ENCODE assay signal across 9 cellular contexts in the genomic region with DNA sequence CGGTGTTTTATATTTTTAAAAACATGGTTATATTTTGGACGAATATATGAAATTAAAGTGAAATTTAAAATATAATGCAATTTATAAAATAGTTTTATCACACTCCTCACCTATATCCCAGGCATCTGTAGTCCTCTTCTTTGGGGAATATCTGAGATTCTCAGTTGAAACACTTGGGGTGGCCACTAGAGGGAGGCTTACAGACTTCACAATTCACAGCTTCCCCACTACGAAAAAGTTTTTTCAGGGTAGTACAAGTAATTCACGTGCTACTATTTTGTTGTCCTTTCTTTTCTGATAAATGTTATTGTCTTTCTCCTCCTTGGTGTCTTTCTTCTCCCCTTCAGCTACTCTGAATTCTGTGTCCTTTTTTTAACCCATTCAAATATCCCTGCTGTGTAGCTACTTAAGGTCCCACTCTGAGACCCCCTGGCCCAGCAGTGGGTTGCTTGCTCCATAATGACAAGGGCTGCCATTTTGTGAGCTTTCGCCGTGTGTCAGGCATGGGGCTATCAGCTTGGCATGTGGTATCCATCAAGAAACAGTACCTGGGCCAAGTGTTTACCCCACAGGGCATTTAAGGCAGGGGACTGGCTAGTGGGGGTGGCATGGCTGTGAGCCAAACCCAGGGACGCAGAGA. TPM values are rescaled to one million over a fixed set of nuclear protein-coding genes. Genes with fewer than 3 reads are reported as not detected.
DNase-seq lines count a peak whose midpoint lies in the region; ATAC-seq and TF ChIP-seq lines count a peak whose summit lies in the region.
"Had no signal": no experiment of that assay in that cellular context is flagged by ENCODE, and none has a peak within 500 bp of the region (broad histone marks: within the 10 kb centered on the region; RNA-seq: fewer than 3 reads in every experiment).

No MANE protein-coding gene starts in this region.

- ATAC-seq in IMR-90 (ENCODE audit: low read depth): no peak
- ATAC-seq in lower lobe of right lung: no peak

- no peak overlapping the region for H2AK9ac ChIP-seq in IMR-90 (replicated peaks; ENCODE audit: low read depth, low read length, poor library complexity)

- H2BK15ac ChIP-seq in IMR-90 (ENCODE audit: low read depth, low read length): no peak overlapping the region

- no peaks in the 10 kb centered on the region for H3K27me3 Mint-ChIP-seq in activated naive CD4-positive, alpha-beta T cell treated with anti-CD3 and anti-CD28 coated beads for 36 hours (ENCODE audit: low read depth)

- no CpG with 5 or more reads among the region's 7 CpGs for WGBS in IMR-90 (ENCODE audit: extremely low coverage in 2 of 2, insufficient read length in 1 of 2), 2 experiments

- no peaks in the 10 kb centered on the region for H3K27me3 ChIP-seq in IMR-90 (ENCODE audit: control insufficient read depth, insufficient read depth, low read length)
- H3K27me3 ChIP-seq in lower lobe of right lung (ENCODE audit: low read depth): peaks cover 18% of the 10 kb centered on the region
- H3K27me3 ChIP-seq: ascending aorta had no signal

- H3K79me1 ChIP-seq in IMR-90 (ENCODE audit: low read depth in 1 of 2, low read length in 2 of 2): no peaks in the 10 kb centered on the region

- H3K4me3 ChIP-seq in IMR-90 (ENCODE audit: insufficient read depth, low read depth, low read length) (no peak overlapping the region), astrocyte of the spinal cord (ENCODE audit: low read depth, low read length) (no peak overlapping the region), lower lobe of right lung (no peak overlapping the region)
- H3K4me3 ChIP-seq: ascending aorta had no signal

- H2BK120ac ChIP-seq in IMR-90 (ENCODE audit: low read depth, low read length): no peak overlapping the region

- H3K9ac ChIP-seq in IMR-90 (ENCODE audit: low read depth, low read length): no peak overlapping the region

- no peak overlapping the region for H3K27ac Mint-ChIP-seq in activated naive CD4-positive, alpha-beta T cell treated with anti-CD3 and anti-CD28 coated beads for 36 hours

- in situ Hi-C loops in IMR-90 (cut with MboI; ENCODE audit: low sequenced_read_pairs): no loop called here
- in situ Hi-C loops in astrocyte of the spinal cord (cut with HindIII; ENCODE audit: low sequenced_read_pairs): no loop called here

- no peak overlapping the region for H2AK5ac ChIP-seq in IMR-90 (ENCODE audit: low read depth, low read length)

- no peak overlapping the region for H4K8ac ChIP-seq in IMR-90 (ENCODE audit: low read depth in 2 of 2, low read length in 2 of 2)

- CTCF ChIA-PET in IMR-90 (lab: Yijun Ruan, JAX): interaction anchor here (1.5 kb wide), 1 partner anchor 11 kb away, joined by 5 read pairs; no protein-coding TSS in a partner anchor
- CTCF ChIA-PET in activated naive CD4-positive, alpha-beta T cell treated with anti-CD3 and anti-CD28 coated beads for 36 hours (lab: Charles Lee): interaction anchor here (0.5 to 2.8 kb wide), 6 partner anchors 8 to 51 kb away, joined by 3 to 20 read pairs (median 4); no protein-coding TSS in a partner anchor

- peak; percentile 42 for TF ChIP-seq CTCF in IMR-90 (conservative IDR thresholded peaks at IDR 0.05; ENCODE audit: low read depth, low read length)
- TF ChIP-seq CTCF in astrocyte of the spinal cord (IDR thresholded peaks at IDR 0.05; ENCODE audit: low read depth, low read length): peak; percentile 37
- peak; percentile 50 for TF ChIP-seq CTCF in lower lobe of right lung (IDR thresholded peaks at IDR 0.05)

- DNase-seq in COR-L47 (lab: John Stamatoyannopoulos, UW) (peak; percentile 17), IMR-90 (peak; percentile 11), astrocyte of the spinal cord (ENCODE audit: low read depth, low spot score) (no peak), lower lobe of right lung (no peak), NCI-H2107 treated with DMSO at 0.1 percent for 48 hours (lab: John Stamatoyannopoulos, UW; ENCODE audit: unreplicated experiment) (no peak), NCI-H524 treated with DMSO at 0.1 percent for 48 hours (lab: John Stamatoyannopoulos, UW) (no peak), HK-2 (ENCODE audit: unreplicated experiment) (no peak)
- DNase-seq in activated naive CD4-positive, alpha-beta T cell treated with anti-CD3 and anti-CD28 coated beads for 36 hours: no peak

- H3K4me3 Mint-ChIP-seq in activated naive CD4-positive, alpha-beta T cell treated with anti-CD3 and anti-CD28 coated beads for 36 hours: no peak overlapping the region

- POLR2A ChIA-PET in IMR-90 (lab: Charles Lee; ENCODE audit: unreplicated experiment): no interaction called here

- dilution Hi-C loops in IMR-90 (cut with HindIII; ENCODE audit: low sequenced_read_pairs, unreplicated experiment): no loop called here

- H3K56ac ChIP-seq in IMR-90 (ENCODE audit: extremely low read depth, insufficient read depth, low read length): no peak overlapping the region

- H3K36me3 ChIP-seq in IMR-90 (ENCODE audit: control insufficient read depth, insufficient read depth, low read length) (no peaks in the 10 kb centered on the region), lower lobe of right lung (no peaks in the 10 kb centered on the region)
- H3K36me3 ChIP-seq: ascending aorta had no signal

- H4K91ac ChIP-seq in IMR-90 (ENCODE audit: insufficient read depth, low read depth, low read length): no peak overlapping the region

- no peak overlapping the region for H3K4me2 ChIP-seq in IMR-90 (ENCODE audit: low read depth, low read length)

- H3K9me3 ChIP-seq in IMR-90 (ENCODE audit: control insufficient read depth, insufficient read depth, low read length): 0 out of 2 replicates have a peak, but pooled peaks cover 2% of the 10 kb centered on the region
- H3K9me3 ChIP-seq in lower lobe of right lung: no peaks in the 10 kb centered on the region
- H3K9me3 ChIP-seq: ascending aorta had no signal

- H3K18ac ChIP-seq in IMR-90 (ENCODE audit: low read depth, low read length): no peak overlapping the region

- intact Hi-C loops in IMR-90 (cut with micrococcal nuclease): no loop called here
- intact Hi-C loops in lower lobe of right lung (cut with DNase I): no loop called here
- intact Hi-C loops in activated naive CD4-positive, alpha-beta T cell treated with anti-CD3 and anti-CD28 coated beads for 36 hours (cut with micrococcal nuclease): no loop called here

- no peaks in the 10 kb centered on the region for H3K36me3 Mint-ChIP-seq in activated naive CD4-positive, alpha-beta T cell treated with anti-CD3 and anti-CD28 coated beads for 36 hours (ENCODE audit: low read depth)

- H3K14ac ChIP-seq in IMR-90 (replicated peaks; ENCODE audit: low read depth, low read length): no peak overlapping the region

- H3K4me1 Mint-ChIP-seq in activated naive CD4-positive, alpha-beta T cell treated with anti-CD3 and anti-CD28 coated beads for 36 hours (ENCODE audit: low read depth): no peaks in the 10 kb centered on the region

- H2BK5ac ChIP-seq in IMR-90 (ENCODE audit: low read depth, low read length, poor library complexity, severe bottlenecking): no peak overlapping the region

- no peak for TF ChIP-seq POLR2A in IMR-90 (IDR thresholded peaks at IDR 0.05; ENCODE audit: low read depth, low read length)

- no peak overlapping the region for H2AFZ ChIP-seq in IMR-90 (replicated peaks; ENCODE audit: low read length, poor library complexity)

- no TSS peak for BruUV-seq in IMR-90 (replicated peaks; lab: Mats Ljungman, UMichigan)

- H3K4me1 ChIP-seq in IMR-90 (ENCODE audit: control insufficient read depth, insufficient read depth, low read length): no peaks in the 10 kb centered on the region
- no peaks in the 10 kb centered on the region for H3K4me1 ChIP-seq in lower lobe of right lung
- H3K4me1 ChIP-seq: ascending aorta had no signal

- H4K5ac ChIP-seq in IMR-90 (ENCODE audit: low read depth, low read length): no peak overlapping the region

- H3K9me3 Mint-ChIP-seq in activated naive CD4-positive, alpha-beta T cell treated with anti-CD3 and anti-CD28 coated beads for 36 hours: no peaks in the 10 kb centered on the region

- no peak overlapping the region for H3K4ac ChIP-seq in IMR-90 (ENCODE audit: low read depth, low read length)

- TF ChIP-seq RAD21 in IMR-90 (IDR thresholded peaks at IDR 0.05; ENCODE audit: low read length): no peak

- H3K27ac ChIP-seq in IMR-90 (ENCODE audit: insufficient read depth, low read length): no peak overlapping the region
- H3K27ac ChIP-seq in lower lobe of right lung: no peak overlapping the region
- H3K27ac ChIP-seq: ascending aorta had no signal

- no peaks in the 10 kb centered on the region for H4K20me1 ChIP-seq in IMR-90 (ENCODE audit: insufficient read depth, low read length)

- no peaks in the 10 kb centered on the region for H3K9me1 ChIP-seq in IMR-90 (ENCODE audit: insufficient read depth, low read length)

- no peak overlapping the region for H2BK20ac ChIP-seq in IMR-90 (ENCODE audit: low read depth, low read length)

- H3K23ac ChIP-seq in IMR-90 (ENCODE audit: low read depth, low read length): no peak overlapping the region

TF ChIP-seq in IMR-90, 13 proteins besides CTCF, POLR2A, EP300 and RAD21 (continues in another document):
- TF ChIP-seq, protein P1, sequence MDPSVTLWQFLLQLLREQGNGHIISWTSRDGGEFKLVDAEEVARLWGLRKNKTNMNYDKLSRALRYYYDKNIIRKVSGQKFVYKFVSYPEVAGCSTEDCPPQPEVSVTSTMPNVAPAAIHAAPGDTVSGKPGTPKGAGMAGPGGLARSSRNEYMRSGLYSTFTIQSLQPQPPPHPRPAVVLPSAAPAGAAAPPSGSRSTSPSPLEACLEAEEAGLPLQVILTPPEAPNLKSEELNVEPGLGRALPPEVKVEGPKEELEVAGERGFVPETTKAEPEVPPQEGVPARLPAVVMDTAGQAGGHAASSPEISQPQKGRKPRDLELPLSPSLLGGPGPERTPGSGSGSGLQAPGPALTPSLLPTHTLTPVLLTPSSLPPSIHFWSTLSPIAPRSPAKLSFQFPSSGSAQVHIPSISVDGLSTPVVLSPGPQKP (IDR thresholded peaks at IDR 0.05; ENCODE audit: borderline replicate concordance, low read depth, low read length): no peak
- TF ChIP-seq MAZ (IDR thresholded peaks at IDR 0.05; ENCODE audit: borderline replicate concordance, low read depth, low read length) (no peak), MAFK (IDR thresholded peaks at IDR 0.05; ENCODE audit: low read depth, low read length) (no peak), CEBPB (IDR thresholded peaks at IDR 0.05; ENCODE audit: low read depth, low read length) (no peak), MXI1 (IDR thresholded peaks at IDR 0.05; ENCODE audit: borderline replicate concordance, low read depth, low read length) (no peak), SMC3 (IDR thresholded peaks at IDR 0.05; ENCODE audit: low read depth, low read length) (no peak), RCOR1 (IDR thresholded peaks at IDR 0.05; ENCODE audit: insufficient replicate concordance, low read length) (no peak), RFX5 (IDR thresholded peaks at IDR 0.05; ENCODE audit: low read depth, low read length) (no peak), FOS (IDR thresholded peaks at IDR 0.05; ENCODE audit: low read depth, low read length) (no peak), CHD1 (IDR thresholded peaks at IDR 0.05; ENCODE audit: low read depth, low read length) (no peak)

RNA-seq across cellular contexts. Expression of gene PHACTR3, which starts 43.6 kb away (rescaled TPM):
- total RNA-seq in IMR-90 (2012; rRNA removed) (not detected in 2 replicates), lower lobe of right lung (9.0 TPM)
- polyA plus RNA-seq in IMR-90 (2012; rRNA removed): not detected in 2 replicates
- polyA plus RNA-seq in IMR-90 (2012; cell fraction: cytosol; rRNA removed): not detected in 2 replicates
- polyA plus RNA-seq in IMR-90 (2012; cell fraction: nucleus; rRNA removed; ENCODE audit: low replicate concordance): not detected in 2 replicates
- not detected for total RNA-seq in activated naive CD4-positive, alpha-beta T cell treated with anti-CD3 and anti-CD28 coated beads for 36 hours
- total RNA-seq: ascending aorta had no signal

Comparison
In these comparisons a context has a peak if more than half of its experiments do, and no peak if none do; other contexts are left out.
1. DNase-seq: peak in COR-L47 (single experiment) and IMR-90 (single experiment); none in astrocyte of the spinal cord (single experiment), lower lobe of right lung (single experiment), NCI-H2107 treated with DMSO at 0.1 percent for 48 hours (single experiment), NCI-H524 treated with DMSO at 0.1 percent for 48 hours (single experiment), HK-2 (single experiment) and activated naive CD4-positive, alpha-beta T cell treated with anti-CD3 and anti-CD28 coated beads for 36 hours (single experiment).
2. Peak in every context shown above with its lines, with median percentiles within 50 percentile points of each other: CTCF ChIP-seq.